17 cellular contexts compared by ENCODE assay signal in genomic region chr15:80026310-80026709, GRCh38.
DNase-seq lines count a peak whose midpoint lies in the region; ATAC-seq lines count a peak whose summit lies in the region.
"Had no signal": no experiment of that assay in that cellular context is flagged by ENCODE, and none has a peak within 500 bp of the region (broad histone marks: within the 10 kb centered on the region; RNA-seq: fewer than 3 reads in every experiment).

No MANE protein-coding gene starts in this region.

- no peak for DNase-seq in T-helper 1 cell
- peak; percentile 5 for DNase-seq in NCI-H69 (lab: John Stamatoyannopoulos, UW)
- DNase-seq in epithelial cell of prostate (ENCODE audit: low read depth, low spot score), result no peak
- DNase-seq in stimulated activated CD8-positive, alpha-beta memory T cell treated with anti-CD3 and anti-CD28 coated beads, Interleukin-4, amount 100 ng/mL, for 48 hours, result peak; percentile 10
- no peak for DNase-seq in UCSD-AML1 (lab: John Stamatoyannopoulos, UW; ENCODE audit: unreplicated experiment)
- no peak for DNase-seq in T-helper 2 cell treated with Interferon-gamma antibody and Interleukin-4, amounts not matched to agents 5 μg/mL and 100 μg/mL, for 36 hours (ENCODE audit: low spot score)
- DNase-seq: DMS53, H9, Karpas-422, NCI-H1417, NCI-H2029, NCI-H510A treated with DMSO at 0.1 percent for 48 hours, SIG-M5 had no signal

- H3K27ac Mint-ChIP-seq in T-helper 1 cell treated with Interleukin-12 subunit alpha and Interleukin-12 subunit beta and Interleukin-4 antibody, amounts not matched to agents 30 μg/mL and 1 μg/mL, for 36 hours, result peak overlapping the region; percentile 37
- H3K27ac Mint-ChIP-seq in T-helper 2 cell treated with Interferon-gamma antibody and Interleukin-4, amounts not matched to agents 5 μg/mL and 100 μg/mL, for 36 hours, result no peak overlapping the region

- no peak for ATAC-seq in HG02610 (IDR thresholded peaks at IDR 0.05; ENCODE audit: unreplicated experiment)
- ATAC-seq: HepG2 had no signal

- H3K4me3 Mint-ChIP-seq in T-helper 1 cell treated with Interleukin-12 subunit alpha and Interleukin-12 subunit beta and Interleukin-4 antibody, amounts not matched to agents 30 μg/mL and 1 μg/mL, for 36 hours, result no peak overlapping the region
- H3K4me3 Mint-ChIP-seq in T-helper 2 cell treated with Interferon-gamma antibody and Interleukin-4, amounts not matched to agents 5 μg/mL and 100 μg/mL, for 36 hours, result no peak overlapping the region
- H3K4me3 Mint-ChIP-seq: CD14-positive monocyte, H9 had no signal

- peaks cover 12% of the 10 kb centered on the region for H3K9me3 Mint-ChIP-seq in T-helper 1 cell treated with Interleukin-12 subunit alpha and Interleukin-12 subunit beta and Interleukin-4 antibody, amounts not matched to agents 30 μg/mL and 1 μg/mL, for 36 hours
- peaks cover 6% of the 10 kb centered on the region for H3K9me3 Mint-ChIP-seq in T-helper 2 cell treated with Interferon-gamma antibody and Interleukin-4, amounts not matched to agents 5 μg/mL and 100 μg/mL, for 36 hours
- H3K9me3 Mint-ChIP-seq: H9 had no signal

- H3K27ac ChIP-seq in epithelial cell of prostate, result peak overlapping the region; percentile 51

- peaks cover 9% of the 10 kb centered on the region for H3K36me3 Mint-ChIP-seq in T-helper 1 cell treated with Interleukin-12 subunit alpha and Interleukin-12 subunit beta and Interleukin-4 antibody, amounts not matched to agents 30 μg/mL and 1 μg/mL, for 36 hours (ENCODE audit: low read depth)
- H3K36me3 Mint-ChIP-seq in T-helper 2 cell treated with Interferon-gamma antibody and Interleukin-4, amounts not matched to agents 5 μg/mL and 100 μg/mL, for 36 hours (ENCODE audit: low read depth), result no peaks in the 10 kb centered on the region
- H3K36me3 Mint-ChIP-seq: CD14-positive monocyte had no signal

- H3K4me1 Mint-ChIP-seq in T-helper 1 cell treated with Interleukin-12 subunit alpha and Interleukin-12 subunit beta and Interleukin-4 antibody, amounts not matched to agents 30 μg/mL and 1 μg/mL, for 36 hours (ENCODE audit: low read depth), result peaks cover 28% of the 10 kb centered on the region
- H3K4me1 Mint-ChIP-seq in T-helper 2 cell treated with Interferon-gamma antibody and Interleukin-4, amounts not matched to agents 5 μg/mL and 100 μg/mL, for 36 hours (ENCODE audit: low read depth), result peaks cover 21% of the 10 kb centered on the region

- no peaks in the 10 kb centered on the region for H3K27me3 Mint-ChIP-seq in T-helper 1 cell treated with Interleukin-12 subunit alpha and Interleukin-12 subunit beta and Interleukin-4 antibody, amounts not matched to agents 30 μg/mL and 1 μg/mL, for 36 hours (ENCODE audit: low read depth)
- no peaks in the 10 kb centered on the region for H3K27me3 Mint-ChIP-seq in T-helper 2 cell treated with Interferon-gamma antibody and Interleukin-4, amounts not matched to agents 5 μg/mL and 100 μg/mL, for 36 hours (ENCODE audit: low read depth)

Comparison
In these comparisons a context has a peak if more than half of its experiments do, and no peak if none do; other contexts are left out.
1. DNase-seq: peak in NCI-H69 (single experiment) and stimulated activated CD8-positive, alpha-beta memory T cell treated with anti-CD3 and anti-CD28 coated beads, Interleukin-4, amount 100 ng/mL, for 48 hours (single experiment); none in T-helper 1 cell (0 of 5), epithelial cell of prostate (single experiment), UCSD-AML1 (single experiment) and T-helper 2 cell treated with Interferon-gamma antibody and Interleukin-4, amounts not matched to agents 5 μg/mL and 100 μg/mL, for 36 hours (single experiment).